2 cellular contexts compared by ENCODE assay signal in genomic region chr17:269616-270514, GRCh38.
TF ChIP-seq lines count a peak whose summit lies in the region.

No MANE protein-coding gene starts in this region.

TF ChIP-seq in HepG2, 621 proteins besides CTCF, POLR2A, EP300 and RAD21:
- no peak for TF ChIP-seq DZIP1 (CRISPR knock-in tag; IDR thresholded peaks at IDR 0.05)
- TF ChIP-seq FOXJ3 (CRISPR knock-in tag; IDR thresholded peaks at IDR 0.05; ENCODE audit: borderline replicate concordance) = no peak
- TF ChIP-seq ZNF543 (CRISPR knock-in tag; IDR thresholded peaks at IDR 0.05) = no peak
- no peak for TF ChIP-seq GABPB1 (CRISPR knock-in tag; IDR thresholded peaks at IDR 0.05)
- no peak for TF ChIP-seq ZKSCAN1 (IDR thresholded peaks at IDR 0.05; ENCODE audit: low read length)
- TF ChIP-seq GMEB2 (CRISPR knock-in tag; IDR thresholded peaks at IDR 0.05; ENCODE audit: low read depth) = no peak
- TF ChIP-seq FUBP1 (CRISPR knock-in tag; IDR thresholded peaks at IDR 0.05; ENCODE audit: borderline replicate concordance) = no peak
- TF ChIP-seq PHF5A (CRISPR knock-in tag; IDR thresholded peaks at IDR 0.05; ENCODE audit: low read depth, unreplicated experiment) = no peak
- no peak for TF ChIP-seq NR2F1 (CRISPR knock-in tag; IDR thresholded peaks at IDR 0.05)
- TF ChIP-seq MXI1 (IDR thresholded peaks at IDR 0.05; ENCODE audit: borderline replicate concordance, low read depth, low read length) = no peak
- no peak for TF ChIP-seq ZBTB26 (CRISPR knock-in tag; IDR thresholded peaks at IDR 0.05; ENCODE audit: borderline replicate concordance)
- no peak for TF ChIP-seq NFIB (CRISPR knock-in tag; IDR thresholded peaks at IDR 0.05; ENCODE audit: borderline replicate concordance)
- TF ChIP-seq ZNF501 (CRISPR knock-in tag; IDR thresholded peaks at IDR 0.05) = no peak
- TF ChIP-seq KAT8 (CRISPR knock-in tag; IDR thresholded peaks at IDR 0.05) = no peak

TF ChIP-seq in K562, 482 proteins besides CTCF, POLR2A, EP300 and RAD21:
- 0 out of 2 replicates have a peak, but pooled peaks have one; percentile 28 for TF ChIP-seq EGR1 (conservative IDR thresholded peaks at IDR 0.05)
- TF ChIP-seq ZNF217 (CRISPR knock-in tag; IDR thresholded peaks at IDR 0.05) = no peak
- no peak for TF ChIP-seq ETV1 (tag; conservative IDR thresholded peaks at IDR 0.05; ENCODE audit: low read depth)
- TF ChIP-seq ZBTB9 (CRISPR knock-in tag; IDR thresholded peaks at IDR 0.05) = no peak
- TF ChIP-seq VEZF1 (CRISPR knock-in tag; IDR thresholded peaks at IDR 0.05) = peak; percentile 57
- TF ChIP-seq CREB1 (IDR thresholded peaks at IDR 0.05) = no peak
- TF ChIP-seq CREB1 (CRISPR knock-in tag; IDR thresholded peaks at IDR 0.05) = no peak
